Comparison of ENCODE assay signal across 21 cellular contexts in the genomic region with DNA sequence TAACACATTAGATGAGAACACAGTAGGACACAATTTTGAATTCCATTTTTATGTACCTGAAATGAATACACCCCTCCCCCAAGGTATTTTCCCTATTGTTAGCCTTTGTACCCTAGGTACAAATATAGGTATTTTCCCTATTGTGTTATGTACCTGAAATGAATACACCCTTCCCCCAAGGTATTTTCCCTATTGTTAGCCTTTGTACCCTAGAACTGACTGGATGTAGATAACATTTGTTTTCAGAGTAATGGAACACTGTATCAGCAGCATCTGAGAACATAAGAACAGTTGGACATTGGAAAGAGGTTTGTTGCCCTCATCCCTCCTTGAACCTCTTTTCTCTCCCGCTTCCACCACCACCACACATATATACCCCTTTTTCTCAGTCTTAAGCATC. TPM values are rescaled to one million over a fixed set of nuclear protein-coding genes. Genes with fewer than 3 reads are reported as not detected.
DNase-seq lines count a peak whose midpoint lies in the region; ATAC-seq, FAIRE-seq and TF ChIP-seq lines count a peak whose summit lies in the region.
"Had no signal": no experiment of that assay in that cellular context is flagged by ENCODE, and none has a peak within 500 bp of the region (broad histone marks: within the 10 kb centered on the region; RNA-seq: fewer than 3 reads in every experiment).

No MANE protein-coding gene starts in this region.

- no peak for TF ChIP-seq RAD21 in GM12878 (IDR thresholded peaks at IDR 0.05; ENCODE audit: insufficient read depth, low read depth, low read length)

- no peak for DNase-seq in GM12878 (ENCODE audit: low read depth, low spot score)
- DNase-seq in mucosa of descending colon = no peak
- no peak for DNase-seq in upper lobe of right lung
- no peak for DNase-seq in CD14-positive monocyte (ENCODE audit: low spot score)
- no peak for DNase-seq in LoVo (ENCODE audit: low spot score)
- DNase-seq in UCSD-AML1 (lab: John Stamatoyannopoulos, UW; ENCODE audit: unreplicated experiment) = no peak
- DNase-seq: ACHN; CD4-positive, alpha-beta T cell; GF-D8; KG1; MG63; NCI-H1092 treated with DMSO at 0.1 percent for 48 hours; NCI-H1694; NCI-H2107; NCI-H446; NCI-H774; PC-9 had no signal

- H3K9ac ChIP-seq in GM12878 (ENCODE audit: control insufficient read depth, insufficient read depth, low read length) = no peak overlapping the region

- no peak for TF ChIP-seq CTCF in GM12878 (IDR thresholded peaks at IDR 0.05 in 2 of 3, conservative IDR thresholded peaks at IDR 0.05 in 1 of 3; ENCODE audit: control insufficient read depth in 2 of 3, extremely low read depth in 1 of 3, insufficient read depth in 1 of 3, low read depth in 3 of 3, low read length in 3 of 3)
- TF ChIP-seq CTCF in mucosa of descending colon (IDR thresholded peaks at IDR 0.05) = no peak
- no peak for TF ChIP-seq CTCF in upper lobe of right lung (IDR thresholded peaks at IDR 0.05)
- no peak for TF ChIP-seq CTCF in CD14-positive monocyte (IDR thresholded peaks at IDR 0.05)

- no peaks in the 10 kb centered on the region for H3K79me2 ChIP-seq in GM12878 (ENCODE audit: control insufficient read depth, insufficient read depth, low read length)

- no peak for TF ChIP-seq POLR2A in GM12878 (IDR thresholded peaks at IDR 0.05; ENCODE audit: low read depth, low read length)

- WGBS in GM12878 (ENCODE audit: insufficient coverage, insufficient replicate concordance, low lambda C conversion rate, missing lambda C conversion rate) = 60% methylated on average over 1 of the region's 1 CpG

- FAIRE-seq in GM12878 (lab: Jason Lieb, UNC) = no peak

- peak; percentile 64 for ATAC-seq in GM18520 (IDR thresholded peaks at IDR 0.05; ENCODE audit: unreplicated experiment)
- ATAC-seq in GM21529 (IDR thresholded peaks at IDR 0.05; ENCODE audit: unreplicated experiment) = peak; percentile 60
- ATAC-seq in GM12878 = peak; percentile 52
- peak; percentile 58 for ATAC-seq in mucosa of descending colon
- no peak for ATAC-seq in upper lobe of right lung
- ATAC-seq: GM23338 had no signal

- H3K27ac ChIP-seq in GM12878 (ENCODE audit: control insufficient read depth, insufficient read depth) = no peak overlapping the region
- H3K27ac ChIP-seq in upper lobe of right lung = no peak overlapping the region
- H3K27ac ChIP-seq: PC-9, SK-N-MC had no signal

- POLR2A ChIA-PET in GM12878 (lab: Charles Lee) = no interaction called here

- no peak overlapping the region for H2AFZ ChIP-seq in GM12878 (ENCODE audit: control insufficient read depth, low read depth, low read length)
- H2AFZ ChIP-seq: GM23338, PC-9 had no signal

- H3K36me3 ChIP-seq in GM12878 (ENCODE audit: control insufficient read depth in 2 of 2, insufficient read depth in 2 of 2, low read length in 1 of 2) (no peaks in the 10 kb centered on the region), mucosa of descending colon (ENCODE audit: low read depth) (no peaks in the 10 kb centered on the region), upper lobe of right lung (peaks cover 11% of the 10 kb centered on the region)
- H3K36me3 ChIP-seq: MG63 had no signal

- H3K4me1 Mint-ChIP-seq in CD14-positive monocyte = no peaks in the 10 kb centered on the region
- H3K4me1 Mint-ChIP-seq: GM23338 had no signal

- in situ Hi-C loops in GM12878 (cut with MboI) = no loop called here

- peaks cover 26 to 28% of the 10 kb centered on the region in 2 donors for H3K36me3 Mint-ChIP-seq in CD14-positive monocyte

- H4K20me1 ChIP-seq in GM12878 (ENCODE audit: control insufficient read depth, insufficient read depth) = no peaks in the 10 kb centered on the region

- no TSS peak for BruUV-seq in GM12878 (replicated peaks; lab: Mats Ljungman, UMichigan)

- H3K27me3 ChIP-seq in GM12878 (replicated peaks in 1 of 2; ENCODE audit: control insufficient read depth in 2 of 2, insufficient read depth in 2 of 2, low read length in 1 of 2) (no peaks in the 10 kb centered on the region), upper lobe of right lung (no peaks in the 10 kb centered on the region)
- H3K27me3 ChIP-seq: MG63 had no signal

- H3K9me3 ChIP-seq in GM12878 (replicated peaks; ENCODE audit: control insufficient read depth, insufficient read depth, low read length) = no peaks in the 10 kb centered on the region; the same call in 2 of the 3 replicates
- no peaks in the 10 kb centered on the region for H3K9me3 ChIP-seq in mucosa of descending colon
- H3K9me3 ChIP-seq in upper lobe of right lung = no peaks in the 10 kb centered on the region
- H3K9me3 ChIP-seq: MG63 had no signal

- SMC1A ChIA-PET in GM12878 (lab: Charles Lee; ENCODE audit: uncharacterized antibody, unreplicated experiment) = no interaction called here

- no peak overlapping the region for H3K4me2 ChIP-seq in GM12878 (ENCODE audit: control insufficient read depth, insufficient read depth)
- H3K4me2 ChIP-seq: GM23338, PC-9 had no signal

- H3K4me3 ChIP-seq in GM12878 (no peak overlapping the region), mucosa of descending colon (no peak overlapping the region), upper lobe of right lung (no peak overlapping the region)
- H3K4me3 ChIP-seq: GM23338, MG63, PC-9, SK-N-MC had no signal

- no peak overlapping the region for H3K27ac Mint-ChIP-seq in CD14-positive monocyte
- H3K27ac Mint-ChIP-seq: CD4-positive, alpha-beta T cell; GM23338 had no signal

- CTCF ChIA-PET in GM12878 (lab: Yijun Ruan, JAX) = no interaction called here

- no peak for TF ChIP-seq EP300 in GM12878 (IDR thresholded peaks at IDR 0.05; ENCODE audit: borderline replicate concordance in 1 of 2, control insufficient read depth in 1 of 2, low read depth in 2 of 2, low read length in 2 of 2)

- RAD21 ChIA-PET in GM12878 (lab: Charles Lee; ENCODE audit: unreplicated experiment) = no interaction called here

- H3K4me1 ChIP-seq in GM12878 (ENCODE audit: control insufficient read depth, insufficient read depth, low read length) (no peaks in the 10 kb centered on the region), mucosa of descending colon (ENCODE audit: low read depth) (no peaks in the 10 kb centered on the region), upper lobe of right lung (no peaks in the 10 kb centered on the region)

- intact Hi-C loops in GM12878 (cut with micrococcal nuclease; ENCODE audit: unreplicated experiment) (no loop called here), mucosa of descending colon (cut with DNase I, micrococcal nuclease) (no loop called here), upper lobe of right lung (cut with DNase I) (no loop called here), CD14-positive monocyte (cut with micrococcal nuclease) (no loop called here)

- no peak overlapping the region for H3K4me3 Mint-ChIP-seq in CD14-positive monocyte
- H3K4me3 Mint-ChIP-seq: CD4-positive, alpha-beta T cell; GM23338 had no signal

- H3K27me3 Mint-ChIP-seq in CD14-positive monocyte (ENCODE audit: low read depth in 3 of 3) = peaks cover 0 to 3% (median 0%) of the 10 kb centered on the region in 3 donors
- H3K27me3 Mint-ChIP-seq: CD4-positive, alpha-beta T cell had no signal

- peaks cover under 1 to 6% (median 3%) of the 10 kb centered on the region in 7 donors for H3K9me3 Mint-ChIP-seq in CD14-positive monocyte
- H3K9me3 Mint-ChIP-seq: CD4-positive, alpha-beta T cell had no signal

TF ChIP-seq in GM12878, 131 proteins besides CTCF, POLR2A, EP300 and RAD21:
- TF ChIP-seq CHD2 (IDR thresholded peaks at IDR 0.05; ENCODE audit: borderline replicate concordance, low read depth, low read length) (no peak), HCFC1 (IDR thresholded peaks at IDR 0.05; ENCODE audit: low read length) (no peak), RAD51 (IDR thresholded peaks at IDR 0.05) (no peak), ATF7 (IDR thresholded peaks at IDR 0.05; ENCODE audit: low read depth) (peak; percentile 29; the same call in 1 of the 2 replicates), SPI1 (IDR thresholded peaks at IDR 0.05; ENCODE audit: borderline replicate concordance, insufficient read depth, low read depth, low read length) (no peak), DPF2 (IDR thresholded peaks at IDR 0.05) (0 out of 2 replicates have a peak, but pooled peaks have one; percentile 39), WRNIP1 (IDR thresholded peaks at IDR 0.05; ENCODE audit: borderline replicate concordance, low read depth, low read length) (no peak), SMARCA5 (IDR thresholded peaks at IDR 0.05) (no peak), MEF2B (IDR thresholded peaks at IDR 0.05; ENCODE audit: partially characterized antibody, poor library complexity, severe bottlenecking) (peak; percentile 15), MYB (IDR thresholded peaks at IDR 0.05; ENCODE audit: borderline replicate concordance, low read depth, low read length) (no peak)
TF ChIP-seq in GM12878: peak in this region for 3.

RNA-seq across cellular contexts. Expression of a gene that starts 37.6 kb away (rescaled TPM):
- 27.5 and 28.5 TPM in 2 replicates for total RNA-seq in GM12878 (2013; cell fraction: nucleolus; rRNA removed)
- 8.9 and 10.9 TPM in 2 replicates for total RNA-seq in GM12878 (2014; rRNA removed)
- total RNA-seq in GM12878 (2014; rRNA removed; fragmentation: Illumina TruSeq; extraction: Trizol) = 6.9 and 8.0 TPM in 2 replicates
- total RNA-seq in GM12878 (2021) = 10.4 and 11.0 TPM in 2 replicates
- 3.2 TPM for polyA plus RNA-seq in GM12878 (2011; ENCODE audit: low read depth)
- 15.9 and 17.8 TPM in 2 replicates for polyA plus RNA-seq in GM12878 (2011; rRNA removed)
- polyA plus RNA-seq in GM12878 (2011; cell fraction: cytosol; rRNA removed) = 5.6 and 7.2 TPM in 2 replicates
- 6.4 and 7.8 TPM in 2 replicates for polyA plus RNA-seq in GM12878 (2011; cell fraction: nucleus; rRNA removed)
- polyA plus RNA-seq in GM12878 (2012) = 6.2 and 6.6 TPM in 2 replicates
- 6.6 and 8.4 TPM in 2 replicates for polyA plus RNA-seq in GM12878 (2014; fragmentation: Illumina TruSeq; extraction: Trizol)
- 10 to 100 TPM; 13.9 to 23.1 TPM for polyA plus RNA-seq in GM12878 (2014; fragmentation: Nextera tagmentation; extraction: Ambion mirVana)
- polyA plus RNA-seq in GM12878 (2014; rRNA removed) = 5.9 and 6.1 TPM in 2 replicates
- 10 to 100 TPM; 16.6 to 18.2 TPM for polyA plus RNA-seq in GM12878 (2016; fragmentation: Nextera tagmentation; extraction: Ambion mirVana)
- 8.6 and 11.7 TPM in 2 replicates for polyA minus RNA-seq in GM12878 (2011; rRNA and poly(A)+ RNA removed)
- polyA minus RNA-seq in GM12878 (2011; cell fraction: cytosol; rRNA and poly(A)+ RNA removed) = 2.7 and 5.0 TPM in 2 replicates
- 5.1 and 8.5 TPM in 2 replicates for polyA minus RNA-seq in GM12878 (2011; cell fraction: nucleus; rRNA and poly(A)+ RNA removed)
- 10 to 100 TPM; 43.4 to 43.9 (median 43.6) TPM for total RNA-seq in mucosa of descending colon
- total RNA-seq in upper lobe of right lung = 44.5 TPM
- polyA plus RNA-seq in CD14-positive monocyte = 10 to 100 TPM; 21.0 to 23.6 TPM
